Comparison of ENCODE assay signal across 8 cellular contexts in genomic region chr10:43361532-43362190, GRCh38. TPM values are rescaled to one million over a fixed set of nuclear protein-coding genes. Genes with fewer than 3 reads are reported as not detected.
DNase-seq lines count a peak whose midpoint lies in the region; ATAC-seq and TF ChIP-seq lines count a peak whose summit lies in the region.

No MANE protein-coding gene starts in this region.

- H3K27ac ChIP-seq in body of pancreas = peak overlapping the region; percentile 68 to 88 (median 86)
- no peak overlapping the region for H3K27ac ChIP-seq in mesodermal cell (ENCODE audit: low read depth, low read length, severe bottlenecking)
- peak overlapping the region; percentile 77 to 88 (median 82) for H3K27ac ChIP-seq in upper lobe of left lung

- H3K9me3 Mint-ChIP-seq in activated naive CD4-positive, alpha-beta T cell treated with anti-CD3 and anti-CD28 coated beads for 36 hours = no peaks in the 10 kb centered on the region

- TF ChIP-seq POLR2A in body of pancreas (IDR thresholded peaks at IDR 0.05) (no peak), upper lobe of left lung (IDR thresholded peaks at IDR 0.05) (peak in 1 of 4 donors; percentile 31)

- no peak for TF ChIP-seq EP300 in upper lobe of left lung (IDR thresholded peaks at IDR 0.05)

- H3K4me1 ChIP-seq in body of pancreas (peaks cover 12% of the 10 kb centered on the region), mesodermal cell (ENCODE audit: control insufficient read depth, insufficient read depth, low read length, poor library complexity, severe bottlenecking) (no peaks in the 10 kb centered on the region), upper lobe of left lung (peaks cover 3 to 13% (median 10%) of the 10 kb centered on the region in 4 donors)

- CTCF ChIA-PET in activated naive CD4-positive, alpha-beta T cell treated with anti-CD3 and anti-CD28 coated beads for 36 hours (lab: Charles Lee) = interaction anchor here (0.5 to 1.6 kb wide), 7 partner anchors 13 to 158 kb away, joined by 3 to 5 read pairs (median 3); no protein-coding TSS in a partner anchor

- H3K36me3 ChIP-seq in body of pancreas (replicated peaks in 1 of 2; ENCODE audit: insufficient read depth in 1 of 2, low read depth in 2 of 2) (no peaks in the 10 kb centered on the region), mesodermal cell (ENCODE audit: control insufficient read depth, insufficient read depth, low read length) (no peaks in the 10 kb centered on the region), upper lobe of left lung (no peaks in the 10 kb centered on the region)

- 10 to 14% methylated on average over 9 to 21 of the region's 21 CpGs for WGBS in body of pancreas, 2 donors
- WGBS in mesodermal cell (ENCODE audit: insufficient coverage in 2 of 2), 2 experiments = 39 to 57% methylated on average over 13 to 21 of the region's 21 CpGs
- 11 to 25% methylated on average over 18 to 21 of the region's 21 CpGs for WGBS in upper lobe of left lung, 2 donors

- intact Hi-C loops in activated naive CD4-positive, alpha-beta T cell treated with anti-CD3 and anti-CD28 coated beads for 36 hours (cut with micrococcal nuclease) = loop anchor here (1.0 to 2.0 kb wide), 6 partner anchors 36 to 723 kb away; partner anchors contain the start of genes CSGALNACT2, HNRNPF and ZNF33B
- intact Hi-C loops in body of pancreas (cut with DNase I) = no loop called here

- ATAC-seq in body of pancreas (no peak), upper lobe of left lung (ENCODE audit: low FRiP score in 2 of 2) (no peak), HG03139 (IDR thresholded peaks at IDR 0.05; ENCODE audit: unreplicated experiment) (no peak), GM21367 (IDR thresholded peaks at IDR 0.05; ENCODE audit: unreplicated experiment) (no peak)

- H3K9me3 ChIP-seq in body of pancreas (no peaks in the 10 kb centered on the region), mesodermal cell (ENCODE audit: control insufficient read depth, low read length) (no peaks in the 10 kb centered on the region), upper lobe of left lung (no peaks in the 10 kb centered on the region)

- TF ChIP-seq CTCF in body of pancreas (IDR thresholded peaks at IDR 0.05) = no peak
- TF ChIP-seq CTCF in upper lobe of left lung (IDR thresholded peaks at IDR 0.05) = no peak

- peaks cover 24% of the 10 kb centered on the region for H3K4me1 Mint-ChIP-seq in activated naive CD4-positive, alpha-beta T cell treated with anti-CD3 and anti-CD28 coated beads for 36 hours (ENCODE audit: low read depth)

- H3K27me3 Mint-ChIP-seq in activated naive CD4-positive, alpha-beta T cell treated with anti-CD3 and anti-CD28 coated beads for 36 hours (ENCODE audit: low read depth) = no peaks in the 10 kb centered on the region

- peak overlapping the region in 1 of 2 donors; percentile 64 for H3K4me3 ChIP-seq in body of pancreas
- peak overlapping the region; percentile 27 for H3K4me3 ChIP-seq in mesodermal cell (ENCODE audit: extremely low read depth, insufficient read depth, low read length, poor library complexity, severe bottlenecking)
- peak overlapping the region; percentile 39 to 68 (median 61) for H3K4me3 ChIP-seq in upper lobe of left lung

- H3K36me3 Mint-ChIP-seq in activated naive CD4-positive, alpha-beta T cell treated with anti-CD3 and anti-CD28 coated beads for 36 hours (ENCODE audit: low read depth) = peaks cover 4% of the 10 kb centered on the region

- DNase-seq in activated naive CD4-positive, alpha-beta T cell treated with anti-CD3 and anti-CD28 coated beads for 36 hours = peak; percentile 48
- no peak for DNase-seq in activated naive CD4-positive, alpha-beta T cell (lab: John Stamatoyannopoulos, UW)
- DNase-seq in body of pancreas (no peak), upper lobe of left lung (no peak), NCI-H524 (lab: John Stamatoyannopoulos, UW) (no peak)

- H3K27me3 ChIP-seq in body of pancreas (no peaks in the 10 kb centered on the region), upper lobe of left lung (no peaks in the 10 kb centered on the region)

- H3K27ac Mint-ChIP-seq in activated naive CD4-positive, alpha-beta T cell treated with anti-CD3 and anti-CD28 coated beads for 36 hours = peak overlapping the region; percentile 96

- peak overlapping the region; percentile 95 for H3K4me3 Mint-ChIP-seq in activated naive CD4-positive, alpha-beta T cell treated with anti-CD3 and anti-CD28 coated beads for 36 hours

RNA-seq across cellular contexts. Expression of gene FXYD4, which starts 9.8 kb away (rescaled TPM):
- total RNA-seq in activated naive CD4-positive, alpha-beta T cell treated with anti-CD3 and anti-CD28 coated beads for 36 hours = not detected
- total RNA-seq in body of pancreas (not detected), upper lobe of left lung (1 to 10 TPM in 3 of 6 donors, not detected in 3; 2.5 to 4.0 (median 2.7) TPM)
- polyA plus RNA-seq in mesodermal cell (2013, experiment 1 of 2) = not detected
- not detected for polyA plus RNA-seq in mesodermal cell (2013, experiment 2 of 2)

RNA-seq across cellular contexts. Expression of gene HNRNPF, which starts 47.3 kb away (rescaled TPM):
- total RNA-seq in activated naive CD4-positive, alpha-beta T cell treated with anti-CD3 and anti-CD28 coated beads for 36 hours = 100 to 1,000 TPM; 379 to 383 TPM
- total RNA-seq in body of pancreas (10 to 100 TPM; 33.6 to 80.9 TPM), upper lobe of left lung (100 to 1,000 TPM in 5 of 6 donors, 10 to 100 TPM in 1; 80.7 to 225 (median 177) TPM)
- 193 TPM for polyA plus RNA-seq in mesodermal cell (2013, experiment 1 of 2)
- 159 TPM for polyA plus RNA-seq in mesodermal cell (2013, experiment 2 of 2)
